Comparison of ENCODE assay signal across 13 cellular contexts in the genomic region with DNA sequence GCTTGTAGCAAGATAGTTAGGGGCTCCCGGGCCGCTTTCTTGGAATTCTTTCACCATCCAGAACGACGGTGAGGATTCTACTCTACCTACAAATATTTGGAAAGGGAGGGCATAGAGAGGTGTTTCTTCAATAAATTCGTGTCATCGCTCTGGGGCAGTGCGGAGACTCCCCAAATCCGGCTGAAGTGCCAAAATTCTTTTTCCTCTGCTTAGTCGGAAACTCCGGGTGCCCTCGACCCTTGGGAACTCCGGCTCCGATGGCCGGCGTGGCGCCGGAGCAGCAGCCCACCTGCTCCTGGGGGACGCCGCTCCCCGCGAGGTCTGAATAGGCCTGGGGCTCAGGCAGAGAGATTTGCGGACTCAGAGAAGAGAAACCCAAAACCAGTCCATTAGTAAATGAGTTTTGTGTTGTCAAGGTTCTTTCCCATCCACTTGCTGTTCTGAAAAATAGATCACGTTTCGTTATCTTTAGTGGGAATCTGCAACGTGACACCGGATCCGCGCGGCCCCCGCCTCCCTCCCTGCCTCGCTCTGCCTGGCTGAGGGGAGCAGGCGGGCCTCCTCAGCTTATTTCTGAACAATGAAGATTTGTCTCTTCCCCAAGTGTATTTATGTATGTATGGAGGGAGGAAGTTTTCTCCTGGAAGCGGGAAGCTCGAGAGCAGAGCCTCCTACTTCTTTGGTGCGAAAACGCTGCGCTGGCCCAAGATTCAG. TPM values are rescaled to one million over a fixed set of nuclear protein-coding genes. Genes with fewer than 3 reads are reported as not detected.
A peak's percentile ranks its signal among the peaks of the same experiment; 100 is the strongest.
DNase-seq lines count a peak whose midpoint lies in the region; ATAC-seq, FAIRE-seq and TF ChIP-seq lines count a peak whose summit lies in the region.
"Had no signal": no experiment of that assay in that cellular context is flagged by ENCODE, and none has a peak within 500 bp of the region (broad histone marks: within the 10 kb centered on the region; RNA-seq: fewer than 3 reads in every experiment).

No MANE protein-coding gene starts in this region.

- no peak overlapping the region for H2AK5ac ChIP-seq in IMR-90 (ENCODE audit: low read depth, low read length)

- H2BK120ac ChIP-seq in IMR-90 (ENCODE audit: low read depth, low read length): peak overlapping the region; percentile 26

- H3K18ac ChIP-seq in IMR-90 (ENCODE audit: low read depth, low read length): peak overlapping the region; percentile 7; the same call in 1 of the 2 replicates

- peaks cover 9% of the 10 kb centered on the region; the same call in 1 of the 2 replicates for H3K4me1 ChIP-seq in IMR-90 (ENCODE audit: control insufficient read depth, insufficient read depth, low read length)

- peaks cover 33% of the 10 kb centered on the region for H3K36me3 Mint-ChIP-seq in Calu3 (ENCODE audit: insufficient read depth, unreplicated experiment)
- peaks cover 7% of the 10 kb centered on the region for H3K36me3 Mint-ChIP-seq in activated T-helper 17 cell treated with anti-CD3 and anti-CD28 coated beads, Interleukin-2, amount 50 U/mL, for 72 hours (ENCODE audit: low read depth)
- H3K36me3 Mint-ChIP-seq in naive thymus-derived CD8-positive, alpha-beta T cell: peaks cover 0 to 7% (median 0%) of the 10 kb centered on the region in 3 donors

- CTCF ChIA-PET in Calu3 (lab: Charles Lee): interaction anchor here (0.7 kb wide), 1 partner anchor 67 kb away, joined by 3 read pairs; no protein-coding TSS in a partner anchor
- CTCF ChIA-PET in IMR-90 (lab: Yijun Ruan, JAX): no interaction called here

- peak overlapping the region; percentile 6 for H3K27ac ChIP-seq in IMR-90 (ENCODE audit: insufficient read depth, low read length)
- H3K27ac ChIP-seq: esophagus muscularis mucosa, testis had no signal

- POLR2A ChIA-PET in IMR-90 (lab: Charles Lee; ENCODE audit: unreplicated experiment): no interaction called here
- POLR2A ChIA-PET in naive thymus-derived CD8-positive, alpha-beta T cell (lab: Charles Lee): no interaction called here

- peak overlapping the region; percentile 53; the same call in 1 of the 2 replicates for H3K9ac ChIP-seq in IMR-90 (ENCODE audit: low read depth, low read length)

- H3K4ac ChIP-seq in IMR-90 (ENCODE audit: low read depth, low read length): peak overlapping the region; percentile 12

- H3K79me1 ChIP-seq in IMR-90 (ENCODE audit: low read depth in 1 of 2, low read length in 2 of 2): peaks cover 2 to 17% of the 10 kb centered on the region in 2 experiments; a peak in 2 of 4 replicates

- ATAC-seq in IMR-90 (ENCODE audit: low read depth): no peak
- ATAC-seq in activated T-helper 17 cell treated with anti-CD3 and anti-CD28 coated beads, Interleukin-2, amount 50 U/mL, for 72 hours (replicated peaks): no peak
- peak in 1 of 2 donors; percentile 22 for ATAC-seq in naive thymus-derived CD8-positive, alpha-beta T cell

- H4K91ac ChIP-seq in IMR-90 (ENCODE audit: insufficient read depth, low read depth, low read length): no peak overlapping the region

- H3K14ac ChIP-seq in IMR-90 (replicated peaks; ENCODE audit: low read depth, low read length): peak overlapping the region; percentile 22; the same call in 1 of the 2 replicates

- H2BK20ac ChIP-seq in IMR-90 (ENCODE audit: low read depth, low read length): no peak overlapping the region

- H3K36me3 ChIP-seq in IMR-90 (ENCODE audit: control insufficient read depth, insufficient read depth, low read length) (no peaks in the 10 kb centered on the region), MG63 (no peaks in the 10 kb centered on the region)
- H3K36me3 ChIP-seq: esophagus muscularis mucosa had no signal

- H3K27me3 Mint-ChIP-seq in Calu3 (ENCODE audit: unreplicated experiment): peaks cover 56% of the 10 kb centered on the region
- H3K27me3 Mint-ChIP-seq in activated T-helper 17 cell treated with anti-CD3 and anti-CD28 coated beads, Interleukin-2, amount 50 U/mL, for 72 hours: peaks cover 63% of the 10 kb centered on the region
- H3K27me3 Mint-ChIP-seq in naive thymus-derived CD8-positive, alpha-beta T cell: peaks cover 57 to 90% (median 72%) of the 10 kb centered on the region in 5 donors

- H3K27ac Mint-ChIP-seq in Calu3 (ENCODE audit: unreplicated experiment): no peak overlapping the region
- H3K27ac Mint-ChIP-seq in activated T-helper 17 cell treated with anti-CD3 and anti-CD28 coated beads, Interleukin-2, amount 50 U/mL, for 72 hours: no peak overlapping the region
- H3K27ac Mint-ChIP-seq in naive thymus-derived CD8-positive, alpha-beta T cell: peak overlapping the region in 1 of 10 donors; percentile 13

- in situ Hi-C loops in IMR-90 (cut with MboI; ENCODE audit: low sequenced_read_pairs): no loop called here

- peak overlapping the region; percentile 65 for H3K4me2 ChIP-seq in IMR-90 (ENCODE audit: low read depth, low read length)

- TF ChIP-seq RAD21 in IMR-90 (IDR thresholded peaks at IDR 0.05; ENCODE audit: low read length): no peak

- H3K4me3 ChIP-seq in IMR-90 (ENCODE audit: insufficient read depth, low read depth, low read length): no peak overlapping the region
- no peak overlapping the region for H3K4me3 ChIP-seq in MG63
- H3K4me3 ChIP-seq: testis had no signal

- no peak overlapping the region for H3K56ac ChIP-seq in IMR-90 (ENCODE audit: extremely low read depth, insufficient read depth, low read length)

- H3K4me3 Mint-ChIP-seq in Calu3 (ENCODE audit: low read depth, unreplicated experiment): peak overlapping the region; percentile 24
- H3K4me3 Mint-ChIP-seq in activated T-helper 17 cell treated with anti-CD3 and anti-CD28 coated beads, Interleukin-2, amount 50 U/mL, for 72 hours: peak overlapping the region; percentile 42
- H3K4me3 Mint-ChIP-seq in naive thymus-derived CD8-positive, alpha-beta T cell: peak overlapping the region in 9 of 10 donors; percentile 22 to 76 (median 58)

- no peaks in the 10 kb centered on the region for H3K9me1 ChIP-seq in IMR-90 (ENCODE audit: insufficient read depth, low read length)

- FAIRE-seq in HTR-8/SVneo (lab: Jason Lieb, UNC): no peak

- peak overlapping the region; percentile 86 for H2AFZ ChIP-seq in IMR-90 (replicated peaks; ENCODE audit: low read length, poor library complexity)

- no peak for TF ChIP-seq POLR2A in IMR-90 (IDR thresholded peaks at IDR 0.05; ENCODE audit: low read depth, low read length)

- peaks cover 12% of the 10 kb centered on the region for H3K4me1 Mint-ChIP-seq in Calu3 (ENCODE audit: low read depth, unreplicated experiment)
- peaks cover 22% of the 10 kb centered on the region for H3K4me1 Mint-ChIP-seq in activated T-helper 17 cell treated with anti-CD3 and anti-CD28 coated beads, Interleukin-2, amount 50 U/mL, for 72 hours
- peaks cover 24 to 80% (median 72%) of the 10 kb centered on the region in 4 donors for H3K4me1 Mint-ChIP-seq in naive thymus-derived CD8-positive, alpha-beta T cell

- peak overlapping the region; percentile 8 to 51; a peak in 2 of 4 replicates for H4K8ac ChIP-seq in IMR-90 (ENCODE audit: low read depth in 2 of 2, low read length in 2 of 2)

- peaks cover 12% of the 10 kb centered on the region for H4K20me1 ChIP-seq in IMR-90 (ENCODE audit: insufficient read depth, low read length)

- H3K9me3 ChIP-seq in IMR-90 (ENCODE audit: control insufficient read depth, insufficient read depth, low read length) (no peaks in the 10 kb centered on the region), MG63 (no peaks in the 10 kb centered on the region)
- H3K9me3 ChIP-seq: esophagus muscularis mucosa, testis had no signal

- no peak for DNase-seq in Calu3
- peak; percentile 23 for DNase-seq in IMR-90
- DNase-seq in naive thymus-derived CD8-positive, alpha-beta T cell: no peak
- no peak for DNase-seq in activated CD8-positive, alpha-beta memory T cell treated with anti-CD3 and anti-CD28 coated beads, Interleukin-2, amount 50 U/mL, for 4 hours
- no peak for DNase-seq in HTR-8/SVneo (ENCODE audit: insufficient read length, low spot score)
- no peak for DNase-seq in activated CD4-positive, alpha-beta T cell treated with anti-CD3 and anti-CD28 coated beads for 4 hours
- DNase-seq in MG63: no peak
- DNase-seq: amniotic stem cell, KBM-7, testis had no signal

- no TSS peak for BruUV-seq in Calu3 (replicated peaks; lab: Mats Ljungman, UMichigan)
- no TSS peak for BruUV-seq in IMR-90 (replicated peaks; lab: Mats Ljungman, UMichigan)

- H2AK9ac ChIP-seq in IMR-90 (replicated peaks; ENCODE audit: low read depth, low read length, poor library complexity): peak overlapping the region; percentile 20

- H3K23ac ChIP-seq in IMR-90 (ENCODE audit: low read depth, low read length): no peak overlapping the region

- TF ChIP-seq CTCF in Calu3 (IDR thresholded peaks at IDR 0.05; ENCODE audit: unreplicated experiment) (no peak), IMR-90 (conservative IDR thresholded peaks at IDR 0.05; ENCODE audit: low read depth, low read length) (no peak)

- intact Hi-C loops in Calu3 (cut with micrococcal nuclease; ENCODE audit: unreplicated experiment): loop anchor here (5.0 kb wide), 1 partner anchor 69 kb away; a partner anchor contains a TSS
- intact Hi-C loops in IMR-90 (cut with micrococcal nuclease): no loop called here

- H4K5ac ChIP-seq in IMR-90 (ENCODE audit: low read depth, low read length): no peak overlapping the region; the same call in 1 of the 2 replicates

- no peak overlapping the region for H2BK5ac ChIP-seq in IMR-90 (ENCODE audit: low read depth, low read length, poor library complexity, severe bottlenecking)

- no peaks in the 10 kb centered on the region for H3K9me3 Mint-ChIP-seq in Calu3 (ENCODE audit: low read depth, unreplicated experiment)
- no peaks in the 10 kb centered on the region for H3K9me3 Mint-ChIP-seq in activated T-helper 17 cell treated with anti-CD3 and anti-CD28 coated beads, Interleukin-2, amount 50 U/mL, for 72 hours
- H3K9me3 Mint-ChIP-seq in naive thymus-derived CD8-positive, alpha-beta T cell: no peaks in the 10 kb centered on the region

- 20% methylated on average over 2 of the region's 37 CpGs; no CpG with 5 or more reads in 1 of the 2 experiments for WGBS in IMR-90 (ENCODE audit: extremely low coverage in 2 of 2, insufficient read length in 1 of 2), 2 experiments

- no peak overlapping the region for H2BK15ac ChIP-seq in IMR-90 (ENCODE audit: low read depth, low read length)

- H3K27me3 ChIP-seq in IMR-90 (ENCODE audit: control insufficient read depth, insufficient read depth, low read length) (no peaks in the 10 kb centered on the region; the same call in 1 of the 2 replicates), MG63 (no peaks in the 10 kb centered on the region)
- H3K27me3 ChIP-seq: testis had no signal

- dilution Hi-C loops in IMR-90 (cut with HindIII; ENCODE audit: low sequenced_read_pairs, unreplicated experiment): no loop called here

TF ChIP-seq in IMR-90, 13 proteins besides CTCF, POLR2A, EP300 and RAD21 (continues in another document):
- no peak for TF ChIP-seq MAZ (IDR thresholded peaks at IDR 0.05; ENCODE audit: borderline replicate concordance, low read depth, low read length)

RNA-seq across cellular contexts. Expression of a gene that starts 3.6 kb away (rescaled TPM):
- total RNA-seq in Calu3 (2022) (4.6 and 6.7 TPM in 2 replicates), IMR-90 (2012; rRNA removed) (7.7 and 8.6 TPM in 2 replicates)
- 15.0 and 15.1 TPM in 2 replicates for polyA plus RNA-seq in IMR-90 (2012; rRNA removed)
- 12.2 and 21.4 TPM in 2 replicates for polyA plus RNA-seq in IMR-90 (2012; cell fraction: cytosol; rRNA removed)
- 8.8 and 12.1 TPM in 2 replicates for polyA plus RNA-seq in IMR-90 (2012; cell fraction: nucleus; rRNA removed; ENCODE audit: low replicate concordance)
- total RNA-seq in activated T-helper 17 cell treated with anti-CD3 and anti-CD28 coated beads, Interleukin-2, amount 50 U/mL, for 72 hours: not detected
- not detected for total RNA-seq in naive thymus-derived CD8-positive, alpha-beta T cell
- not detected for polyA plus RNA-seq in naive thymus-derived CD8-positive, alpha-beta T cell
- 4.1 and 10.7 TPM in 2 replicates for total RNA-seq in MG63 (2014; rRNA removed; shearing (Covaris generic); ENCODE audit: low replicate concordance)
- total RNA-seq: liver had no signal
- polyA plus RNA-seq: liver had no signal
